In genomic region chr16:67966549-67967182, GRCh38 we compare ENCODE assay signal across 8 cellular contexts. TPM values are rescaled to one million over a fixed set of nuclear protein-coding genes. Genes with fewer than 3 reads are reported as not detected.
A peak's percentile ranks its signal among the peaks of the same experiment; 100 is the strongest.
DNase-seq lines count a peak whose midpoint lies in the region; ATAC-seq and TF ChIP-seq lines count a peak whose summit lies in the region.

No MANE protein-coding gene starts in this region.

- 20 to 47% methylated on average over 1 to 3 of the region's 3 CpGs for WGBS in upper lobe of left lung, 2 donors

- H3K27ac ChIP-seq in HUES48 (ENCODE audit: low read depth, low read length) (no peak overlapping the region), upper lobe of left lung (peak overlapping the region; percentile 90 to 98 (median 96))

- H3K36me3 ChIP-seq in HUES48 (ENCODE audit: control insufficient read depth, insufficient read depth, low read length) = peaks cover 19% of the 10 kb centered on the region
- no peaks in the 10 kb centered on the region for H3K36me3 ChIP-seq in kidney epithelial cell (ENCODE audit: control insufficient read depth, insufficient read depth, low read length)
- H3K36me3 ChIP-seq in upper lobe of left lung = peaks cover 0 to 23% (median 14%) of the 10 kb centered on the region in 4 donors

- H3K4me3 ChIP-seq in HUES48 (ENCODE audit: low read depth, low read length) = peak overlapping the region; percentile 76; the same call in 1 of the 2 replicates
- peak overlapping the region; percentile 92 for H3K4me3 ChIP-seq in kidney epithelial cell (ENCODE audit: low read depth, low read length)
- peak overlapping the region; percentile 40 to 99 (median 76) for H3K4me3 ChIP-seq in upper lobe of left lung

- H3K27me3 ChIP-seq in HUES48 (ENCODE audit: control insufficient read depth, insufficient read depth, low read length) = no peaks in the 10 kb centered on the region
- no peaks in the 10 kb centered on the region for H3K27me3 ChIP-seq in kidney epithelial cell (ENCODE audit: control insufficient read depth, insufficient read depth, low read length)
- no peaks in the 10 kb centered on the region for H3K27me3 ChIP-seq in upper lobe of left lung

- peak in 1 of 4 donors; percentile 15 for TF ChIP-seq POLR2A in upper lobe of left lung (IDR thresholded peaks at IDR 0.05)

- peak; percentile 80 for DNase-seq in AG08395 (ENCODE audit: low spot score)
- DNase-seq in amniotic epithelial cell (ENCODE audit: low read depth) = peak; percentile 26
- DNase-seq in kidney epithelial cell (ENCODE audit: low read depth) = no peak
- DNase-seq in upper lobe of left lung = peak in 1 of 2 donors; percentile 51
- DNase-seq in GM10266 (ENCODE audit: extremely low spot score) = no peak
- no peak for DNase-seq in DMS 273 (lab: John Stamatoyannopoulos, UW; ENCODE audit: unreplicated experiment)

- no peaks in the 10 kb centered on the region for H3K9me3 ChIP-seq in HUES48 (ENCODE audit: control insufficient read depth, insufficient read depth, low read length)
- H3K9me3 ChIP-seq in upper lobe of left lung = no peaks in the 10 kb centered on the region

- no peak for TF ChIP-seq EP300 in upper lobe of left lung (IDR thresholded peaks at IDR 0.05)

- TF ChIP-seq CTCF in kidney epithelial cell (IDR thresholded peaks at IDR 0.05; ENCODE audit: insufficient read depth, low read length, poor library complexity, severe bottlenecking) (no peak), upper lobe of left lung (IDR thresholded peaks at IDR 0.05) (no peak), GM10266 (IDR thresholded peaks at IDR 0.05; ENCODE audit: control insufficient read depth, insufficient read depth, low read depth, missing control alignments) (no peak)

- H3K4me1 ChIP-seq in HUES48 (ENCODE audit: control insufficient read depth, insufficient read depth, low read length) (peaks cover 19% of the 10 kb centered on the region), upper lobe of left lung (peaks cover 42 to 66% (median 51%) of the 10 kb centered on the region in 4 donors)

- H3K9ac ChIP-seq in HUES48 (ENCODE audit: low read depth, low read length) = peak overlapping the region; percentile 27; the same call in 1 of the 2 replicates

- ATAC-seq in upper lobe of left lung (ENCODE audit: low FRiP score in 2 of 2) (peak; percentile 3 to 36), GM21576 (IDR thresholded peaks at IDR 0.05; ENCODE audit: unreplicated experiment) (no peak)

RNA-seq across cellular contexts. Expression of gene SLC12A4, which starts 1.8 kb away (rescaled TPM):
- total RNA-seq in kidney epithelial cell = 35.4 and 36.6 TPM in 2 replicates
- total RNA-seq in upper lobe of left lung = 100 to 1,000 TPM in 3 of 6 donors, 10 to 100 TPM in 3; 54.6 to 276 (median 98.3) TPM

RNA-seq across cellular contexts. Expression of gene DPEP3, which starts 13.6 kb away (rescaled TPM):
- total RNA-seq in kidney epithelial cell (not detected in 2 replicates), upper lobe of left lung (1 to 10 TPM in 1 of 6 donors, under 1 TPM in 3, not detected in 2; 0.15 to 1.0 (median 0.30) TPM)

RNA-seq across cellular contexts. Expression of gene LCAT, which starts 22.7 kb away (rescaled TPM):
- 3.7 and 5.5 TPM in 2 replicates for total RNA-seq in kidney epithelial cell
- total RNA-seq in upper lobe of left lung = 100 to 1,000 TPM in 1 of 6 donors, 10 to 100 TPM in 5; 21.9 to 117 (median 26.1) TPM

RNA-seq across cellular contexts. Expression of gene PSMB10, which starts 30.0 kb away (rescaled TPM):
- total RNA-seq in kidney epithelial cell (33.9 and 36.6 TPM in 2 replicates), upper lobe of left lung (100 to 1,000 TPM in 1 of 6 donors, 10 to 100 TPM in 5; 48.2 to 106 (median 60.6) TPM)

RNA-seq across cellular contexts. Expression of gene DPEP2, which starts 32.6 kb away (rescaled TPM):
- total RNA-seq in kidney epithelial cell (not detected in 2 replicates), upper lobe of left lung (10 to 100 TPM in 5 of 6 donors, 1 to 10 TPM in 1; 7.1 to 56.6 (median 23.0) TPM)

Comparison
In these comparisons a context has a peak if more than half of its experiments do, and no peak if none do; other contexts are left out.
1. DNase-seq: peak in AG08395 (single experiment) and amniotic epithelial cell (single experiment); none in kidney epithelial cell (single experiment), GM10266 (single experiment) and DMS 273 (single experiment).
2. Peak in every context shown above with its lines, with median percentiles within 50 percentile points of each other: H3K4me3 ChIP-seq.